1 cellular context compared by ENCODE assay signal in the genomic region with DNA sequence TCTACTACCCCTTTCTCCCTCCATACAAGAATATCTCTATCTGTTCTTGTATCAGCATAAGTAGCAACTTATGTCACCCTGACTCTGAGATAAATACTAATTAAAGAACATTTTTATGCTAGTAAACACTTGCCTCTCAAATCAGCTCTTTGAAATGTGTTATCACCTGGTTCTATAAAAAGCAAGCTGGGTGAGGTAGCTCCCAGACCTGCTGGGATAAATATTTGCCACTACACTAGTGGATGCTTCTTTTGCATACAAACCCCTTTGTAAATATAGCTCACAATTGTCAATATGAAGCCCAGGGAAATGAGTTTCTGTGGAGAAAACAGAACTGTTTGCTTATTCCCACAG.
TF ChIP-seq lines count a peak whose summit lies in the region.

No MANE protein-coding gene starts in this region.

TF ChIP-seq in GM23338, 12 proteins besides CTCF, POLR2A, EP300 and RAD21 (continued from another document):
- TF ChIP-seq, protein P1, sequence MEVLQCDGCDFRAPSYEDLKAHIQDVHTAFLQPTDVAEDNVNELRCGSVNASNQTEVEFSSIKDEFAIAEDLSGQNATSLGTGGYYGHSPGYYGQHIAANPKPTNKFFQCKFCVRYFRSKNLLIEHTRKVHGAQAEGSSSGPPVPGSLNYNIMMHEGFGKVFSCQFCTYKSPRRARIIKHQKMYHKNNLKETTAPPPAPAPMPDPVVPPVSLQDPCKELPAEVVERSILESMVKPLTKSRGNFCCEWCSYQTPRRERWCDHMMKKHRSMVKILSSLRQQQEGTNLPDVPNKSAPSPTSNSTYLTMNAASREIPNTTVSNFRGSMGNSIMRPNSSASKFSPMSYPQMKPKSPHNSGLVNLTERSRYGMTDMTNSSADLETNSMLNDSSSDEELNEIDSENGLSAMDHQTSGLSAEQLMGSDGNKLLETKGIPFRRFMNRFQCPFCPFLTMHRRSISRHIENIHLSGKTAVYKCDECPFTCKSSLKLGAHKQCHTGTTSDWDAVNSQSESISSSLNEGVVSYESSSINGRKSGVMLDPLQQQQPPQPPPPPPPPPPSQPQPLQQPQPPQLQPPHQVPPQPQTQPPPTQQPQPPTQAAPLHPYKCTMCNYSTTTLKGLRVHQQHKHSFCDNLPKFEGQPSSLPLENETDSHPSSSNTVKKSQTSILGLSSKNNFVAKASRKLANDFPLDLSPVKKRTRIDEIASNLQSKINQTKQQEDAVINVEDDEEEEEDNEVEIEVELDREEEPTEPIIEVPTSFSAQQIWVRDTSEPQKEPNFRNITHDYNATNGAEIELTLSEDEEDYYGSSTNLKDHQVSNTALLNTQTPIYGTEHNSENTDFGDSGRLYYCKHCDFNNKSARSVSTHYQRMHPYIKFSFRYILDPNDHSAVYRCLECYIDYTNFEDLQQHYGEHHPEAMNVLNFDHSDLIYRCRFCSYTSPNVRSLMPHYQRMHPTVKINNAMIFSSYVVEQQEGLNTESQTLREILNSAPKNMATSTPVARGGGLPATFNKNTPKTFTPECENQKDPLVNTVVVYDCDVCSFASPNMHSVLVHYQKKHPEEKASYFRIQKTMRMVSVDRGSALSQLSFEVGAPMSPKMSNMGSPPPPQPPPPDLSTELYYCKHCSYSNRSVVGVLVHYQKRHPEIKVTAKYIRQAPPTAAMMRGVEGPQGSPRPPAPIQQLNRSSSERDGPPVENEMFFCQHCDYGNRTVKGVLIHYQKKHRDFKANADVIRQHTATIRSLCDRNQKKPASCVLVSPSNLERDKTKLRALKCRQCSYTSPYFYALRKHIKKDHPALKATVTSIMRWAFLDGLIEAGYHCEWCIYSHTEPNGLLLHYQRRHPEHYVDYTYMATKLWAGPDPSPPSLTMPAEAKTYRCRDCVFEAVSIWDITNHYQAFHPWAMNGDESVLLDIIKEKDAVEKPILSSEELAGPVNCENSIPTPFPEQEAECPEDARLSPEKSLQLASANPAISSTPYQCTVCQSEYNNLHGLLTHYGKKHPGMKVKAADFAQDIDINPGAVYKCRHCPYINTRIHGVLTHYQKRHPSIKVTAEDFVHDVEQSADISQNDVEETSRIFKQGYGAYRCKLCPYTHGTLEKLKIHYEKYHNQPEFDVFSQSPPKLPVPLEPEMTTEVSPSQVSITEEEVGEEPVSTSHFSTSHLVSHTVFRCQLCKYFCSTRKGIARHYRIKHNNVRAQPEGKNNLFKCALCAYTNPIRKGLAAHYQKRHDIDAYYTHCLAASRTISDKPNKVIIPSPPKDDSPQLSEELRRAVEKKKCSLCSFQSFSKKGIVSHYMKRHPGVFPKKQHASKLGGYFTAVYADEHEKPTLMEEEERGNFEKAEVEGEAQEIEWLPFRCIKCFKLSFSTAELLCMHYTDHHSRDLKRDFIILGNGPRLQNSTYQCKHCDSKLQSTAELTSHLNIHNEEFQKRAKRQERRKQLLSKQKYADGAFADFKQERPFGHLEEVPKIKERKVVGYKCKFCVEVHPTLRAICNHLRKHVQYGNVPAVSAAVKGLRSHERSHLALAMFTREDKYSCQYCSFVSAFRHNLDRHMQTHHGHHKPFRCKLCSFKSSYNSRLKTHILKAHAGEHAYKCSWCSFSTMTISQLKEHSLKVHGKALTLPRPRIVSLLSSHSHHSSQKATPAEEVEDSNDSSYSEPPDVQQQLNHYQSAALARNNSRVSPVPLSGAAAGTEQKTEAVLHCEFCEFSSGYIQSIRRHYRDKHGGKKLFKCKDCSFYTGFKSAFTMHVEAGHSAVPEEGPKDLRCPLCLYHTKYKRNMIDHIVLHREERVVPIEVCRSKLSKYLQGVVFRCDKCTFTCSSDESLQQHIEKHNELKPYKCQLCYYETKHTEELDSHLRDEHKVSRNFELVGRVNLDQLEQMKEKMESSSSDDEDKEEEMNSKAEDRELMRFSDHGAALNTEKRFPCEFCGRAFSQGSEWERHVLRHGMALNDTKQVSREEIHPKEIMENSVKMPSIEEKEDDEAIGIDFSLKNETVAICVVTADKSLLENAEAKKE (CRISPR knock-in tag; IDR thresholded peaks at IDR 0.05), result no peak
- no peak for TF ChIP-seq JUNB (IDR thresholded peaks at IDR 0.05; ENCODE audit: unreplicated experiment)
- TF ChIP-seq CREB1 (CRISPR knock-in tag; IDR thresholded peaks at IDR 0.05; ENCODE audit: low read depth), result no peak
- TF ChIP-seq ZNF331 (CRISPR knock-in tag; IDR thresholded peaks at IDR 0.05; ENCODE audit: low read depth), result no peak
- no peak for TF ChIP-seq STAT1 (IDR thresholded peaks at IDR 0.05; ENCODE audit: unreplicated experiment)
TF ChIP-seq in GM23338: peak in this region for 0.
